In the genomic region with DNA sequence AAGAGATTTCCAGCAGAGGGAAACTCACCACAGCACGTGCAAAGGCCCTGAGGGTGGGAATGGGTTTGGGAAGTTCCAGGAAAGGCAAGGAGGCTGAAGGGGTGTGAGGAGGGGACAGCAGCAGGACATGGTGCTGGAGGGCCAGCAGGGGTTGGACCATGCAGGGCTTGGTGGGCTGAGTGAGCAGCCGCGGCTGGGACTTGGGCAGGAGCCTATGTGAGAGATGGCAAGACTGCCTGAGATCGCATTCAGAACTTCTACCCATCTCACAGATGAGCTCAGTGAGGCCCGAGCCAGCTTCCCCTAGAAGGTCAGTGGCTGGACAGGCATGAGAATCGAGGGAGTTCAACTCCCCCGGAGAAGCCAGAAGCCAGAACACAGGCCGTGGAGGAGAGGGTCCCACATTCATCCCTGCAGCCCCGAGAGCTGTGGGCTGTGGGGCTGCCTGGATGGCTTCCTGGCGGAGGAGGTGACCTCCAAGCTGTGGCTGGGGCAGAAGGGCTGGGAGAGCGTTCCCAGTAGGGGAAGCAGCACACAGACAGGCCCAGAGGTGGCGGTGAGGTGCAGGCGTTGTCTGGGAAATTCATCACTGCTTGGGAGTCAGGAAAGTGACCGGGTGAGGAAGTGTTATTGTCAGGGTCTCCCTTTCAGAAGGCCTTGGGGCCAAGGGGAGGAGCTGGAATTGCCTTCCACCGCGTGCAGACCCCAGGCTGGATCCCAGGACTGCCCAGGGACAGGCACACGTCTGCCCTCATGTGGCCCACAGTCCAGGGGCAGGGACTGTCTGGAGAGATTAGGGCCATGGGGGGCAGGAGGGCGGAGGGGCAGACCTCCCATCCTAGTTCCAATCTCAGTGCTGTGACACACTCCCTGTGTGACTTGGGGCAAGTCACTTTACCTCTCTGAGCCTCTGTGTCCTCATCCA, we compare ENCODE assay signal across 1 cellular context.
TF ChIP-seq lines count a peak whose summit lies in the region.

No MANE protein-coding gene starts in this region.

TF ChIP-seq in HepG2, 621 proteins besides CTCF, POLR2A, EP300 and RAD21 (continued from another document and continues in another):
- no peak for TF ChIP-seq REST (IDR thresholded peaks at IDR 0.05; ENCODE audit: borderline replicate concordance in 1 of 2, low read depth in 1 of 2, low read length in 2 of 2)
- TF ChIP-seq HMGXB4 (CRISPR knock-in tag; IDR thresholded peaks at IDR 0.05; ENCODE audit: borderline replicate concordance in 1 of 2, low read depth in 1 of 2), result peak in 1 of 2 experiments; percentile 68; a peak in 1 of 4 replicates
- TF ChIP-seq ZNF3 (CRISPR knock-in tag; IDR thresholded peaks at IDR 0.05), result no peak
- no peak for TF ChIP-seq NR3C1 (CRISPR knock-in tag; IDR thresholded peaks at IDR 0.05)
- no peak for TF ChIP-seq TBL1XR1 (IDR thresholded peaks at IDR 0.05; ENCODE audit: borderline replicate concordance, low read length, partially characterized antibody)
- TF ChIP-seq MBD4 (IDR thresholded peaks at IDR 0.05; ENCODE audit: borderline replicate concordance, low read length), result no peak
- TF ChIP-seq CSRNP1 (CRISPR knock-in tag; IDR thresholded peaks at IDR 0.05), result 0 out of 2 replicates have a peak, but pooled peaks have one; percentile 28
- no peak for TF ChIP-seq PTBP1 (IDR thresholded peaks at IDR 0.05; ENCODE audit: low read depth, low read length, poor library complexity, severe bottlenecking)
- TF ChIP-seq ARNT2 (CRISPR knock-in tag; IDR thresholded peaks at IDR 0.05; ENCODE audit: low read depth), result peak; percentile 64; the same call in 1 of the 2 replicates
- no peak for TF ChIP-seq ZNF18 (CRISPR knock-in tag; IDR thresholded peaks at IDR 0.05; ENCODE audit: insufficient replicate concordance)
- TF ChIP-seq TERF1 (CRISPR knock-in tag; IDR thresholded peaks at IDR 0.05), result no peak
- peak; percentile 36; the same call in 1 of the 2 replicates for TF ChIP-seq ZKSCAN8 (CRISPR knock-in tag; IDR thresholded peaks at IDR 0.05; ENCODE audit: borderline replicate concordance)
- TF ChIP-seq PAX8 (CRISPR knock-in tag; IDR thresholded peaks at IDR 0.05; ENCODE audit: borderline replicate concordance), result 0 out of 2 replicates have a peak, but pooled peaks have one; percentile 74
- 0 out of 2 replicates have a peak, but pooled peaks have one; percentile 56 for TF ChIP-seq SMAD1 (CRISPR knock-in tag; IDR thresholded peaks at IDR 0.05; ENCODE audit: borderline replicate concordance, low read depth)
- TF ChIP-seq ZNF792 (CRISPR knock-in tag; IDR thresholded peaks at IDR 0.05), result no peak
- no peak for TF ChIP-seq ELF1 (CRISPR knock-in tag; IDR thresholded peaks at IDR 0.05)
- peak; percentile 33; the same call in 1 of the 2 replicates for TF ChIP-seq THAP9 (CRISPR knock-in tag; IDR thresholded peaks at IDR 0.05; ENCODE audit: borderline replicate concordance)
- no peak for TF ChIP-seq ATF7 (IDR thresholded peaks at IDR 0.05)
- peak; percentile 64; the same call in 1 of the 2 replicates for TF ChIP-seq ATF7 (CRISPR knock-in tag; IDR thresholded peaks at IDR 0.05)
- TF ChIP-seq ARNTL (CRISPR knock-in tag; IDR thresholded peaks at IDR 0.05), result peak; percentile 38; the same call in 1 of the 2 replicates
- TF ChIP-seq ZNF337 (CRISPR knock-in tag; IDR thresholded peaks at IDR 0.05; ENCODE audit: borderline replicate concordance, low read depth), result no peak; the same call in 1 of the 2 replicates
- no peak for TF ChIP-seq SIX1 (CRISPR knock-in tag; IDR thresholded peaks at IDR 0.05; ENCODE audit: borderline replicate concordance)
- peak; percentile 100 for TF ChIP-seq ZBTB33 (CRISPR knock-in tag; IDR thresholded peaks at IDR 0.05)
- no peak for TF ChIP-seq ZNF569 (CRISPR knock-in tag; IDR thresholded peaks at IDR 0.05; ENCODE audit: borderline replicate concordance)
- TF ChIP-seq GPN1 (CRISPR knock-in tag; IDR thresholded peaks at IDR 0.05; ENCODE audit: borderline replicate concordance), result no peak
- no peak for TF ChIP-seq E2F2 (CRISPR knock-in tag; IDR thresholded peaks at IDR 0.05; ENCODE audit: borderline replicate concordance)
- no peak for TF ChIP-seq CBX2 (IDR thresholded peaks at IDR 0.05; ENCODE audit: low read depth, low read length)
- no peak for TF ChIP-seq CBX2 (CRISPR knock-in tag; IDR thresholded peaks at IDR 0.05; ENCODE audit: low read depth)
- no peak for TF ChIP-seq DNMT3B (CRISPR knock-in tag; conservative IDR thresholded peaks at IDR 0.05)
- TF ChIP-seq, protein P1, sequence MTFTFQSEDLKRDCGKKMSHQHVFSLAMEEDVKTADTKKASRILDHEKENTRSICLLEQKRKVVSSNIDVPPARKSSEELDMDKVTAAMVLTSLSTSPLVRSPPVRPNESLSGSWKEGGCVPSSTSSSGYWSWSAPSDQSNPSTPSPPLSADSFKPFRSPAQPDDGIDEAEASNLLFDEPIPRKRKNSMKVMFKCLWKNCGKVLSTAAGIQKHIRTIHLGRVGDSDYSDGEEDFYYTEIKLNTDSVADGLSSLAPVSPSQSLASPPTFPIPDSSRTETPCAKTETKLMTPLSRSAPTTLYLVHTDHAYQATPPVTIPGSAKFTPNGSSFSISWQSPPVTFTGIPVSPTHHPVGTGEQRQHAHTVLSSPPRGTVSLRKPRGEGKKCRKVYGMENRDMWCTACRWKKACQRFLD (CRISPR knock-in tag; IDR thresholded peaks at IDR 0.05; ENCODE audit: borderline replicate concordance), result no peak
- TF ChIP-seq TRIM24 (CRISPR knock-in tag; IDR thresholded peaks at IDR 0.05), result no peak
- no peak for TF ChIP-seq ZNF224 (CRISPR knock-in tag; IDR thresholded peaks at IDR 0.05)
- no peak for TF ChIP-seq RBFOX2 (IDR thresholded peaks at IDR 0.05; ENCODE audit: low read depth, low read length)
